In genomic region chr9:34087370-34087769, GRCh38 we compare ENCODE assay signal across 1 cellular context.
TF ChIP-seq lines count a peak whose summit lies in the region.

No MANE protein-coding gene starts in this region.

TF ChIP-seq in IMR-90, 13 proteins besides CTCF, POLR2A, EP300 and RAD21:
- TF ChIP-seq RFX5 (IDR thresholded peaks at IDR 0.05; ENCODE audit: low read depth, low read length), result no peak
- TF ChIP-seq MAFK (IDR thresholded peaks at IDR 0.05; ENCODE audit: low read depth, low read length), result no peak
- TF ChIP-seq SMC3 (IDR thresholded peaks at IDR 0.05; ENCODE audit: low read depth, low read length), result no peak
- TF ChIP-seq ELK1 (IDR thresholded peaks at IDR 0.05; ENCODE audit: borderline replicate concordance, low read depth, low read length), result no peak
- no peak for TF ChIP-seq BHLHE40 (IDR thresholded peaks at IDR 0.05; ENCODE audit: low read depth, low read length)
- no peak for TF ChIP-seq MXI1 (IDR thresholded peaks at IDR 0.05; ENCODE audit: borderline replicate concordance, low read depth, low read length)
- no peak for TF ChIP-seq NFE2L2 (IDR thresholded peaks at IDR 0.05; ENCODE audit: low read depth, low read length)
- TF ChIP-seq FOS (IDR thresholded peaks at IDR 0.05; ENCODE audit: low read depth, low read length), result no peak
- TF ChIP-seq, protein P1, sequence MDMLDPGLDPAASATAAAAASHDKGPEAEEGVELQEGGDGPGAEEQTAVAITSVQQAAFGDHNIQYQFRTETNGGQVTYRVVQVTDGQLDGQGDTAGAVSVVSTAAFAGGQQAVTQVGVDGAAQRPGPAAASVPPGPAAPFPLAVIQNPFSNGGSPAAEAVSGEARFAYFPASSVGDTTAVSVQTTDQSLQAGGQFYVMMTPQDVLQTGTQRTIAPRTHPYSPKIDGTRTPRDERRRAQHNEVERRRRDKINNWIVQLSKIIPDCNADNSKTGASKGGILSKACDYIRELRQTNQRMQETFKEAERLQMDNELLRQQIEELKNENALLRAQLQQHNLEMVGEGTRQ (IDR thresholded peaks at IDR 0.05; ENCODE audit: low read depth, low read length), result no peak
- TF ChIP-seq RCOR1 (IDR thresholded peaks at IDR 0.05; ENCODE audit: insufficient replicate concordance, low read length), result no peak
- TF ChIP-seq MAZ (IDR thresholded peaks at IDR 0.05; ENCODE audit: borderline replicate concordance, low read depth, low read length), result no peak
- TF ChIP-seq CHD1 (IDR thresholded peaks at IDR 0.05; ENCODE audit: low read depth, low read length), result no peak
- no peak for TF ChIP-seq CEBPB (IDR thresholded peaks at IDR 0.05; ENCODE audit: low read depth, low read length)
